ENCODE assay signal across 9 cellular contexts in the genomic region with DNA sequence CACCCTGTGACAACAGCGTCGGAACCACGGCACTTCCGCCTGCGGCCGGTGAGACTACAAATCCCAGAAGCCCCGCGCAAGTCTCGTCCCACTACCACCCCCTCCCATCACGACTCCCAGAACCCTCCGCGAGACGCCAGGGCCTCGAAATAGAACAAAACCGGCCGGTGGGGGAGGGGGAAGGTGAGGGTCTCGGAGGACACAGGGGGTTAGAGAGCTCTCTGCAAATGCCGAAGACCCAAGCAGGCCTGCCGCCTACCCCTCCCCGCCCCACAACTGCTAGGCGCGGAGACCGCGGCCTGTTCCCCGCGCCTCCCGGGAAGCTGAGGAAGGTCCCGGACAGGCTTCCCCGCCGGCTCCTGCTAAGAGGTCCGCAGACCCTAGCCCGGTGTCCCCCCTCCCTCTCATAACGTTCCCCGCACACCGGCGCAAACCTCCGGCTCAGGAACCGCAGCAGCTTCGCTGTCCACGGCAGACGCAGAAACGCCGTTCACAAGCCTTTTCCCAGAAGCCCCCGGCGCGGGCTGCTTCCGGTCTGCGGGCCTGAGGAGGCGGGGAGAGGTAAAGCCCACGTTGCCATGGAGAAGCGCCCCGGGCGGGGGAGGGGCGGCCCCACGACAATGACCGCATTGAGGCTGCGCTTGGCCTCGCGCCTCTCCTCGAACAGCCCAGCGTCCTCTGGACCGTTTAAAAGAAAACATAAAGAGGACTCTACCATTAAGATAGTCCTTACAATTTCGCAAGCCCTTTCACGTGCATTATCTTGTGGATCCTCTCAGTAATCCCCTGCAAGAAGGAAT.
DNase-seq lines count a peak whose midpoint lies in the region; ATAC-seq, FAIRE-seq and TF ChIP-seq lines count a peak whose summit lies in the region.
"Had no signal": no experiment of that assay in that cellular context is flagged by ENCODE, and none has a peak within 500 bp of the region (broad histone marks: within the 10 kb centered on the region; RNA-seq: fewer than 3 reads in every experiment).

A gene (minus strand): TSS at position 485 of the 800 bp plus-strand sequence. CDS start 3,770 bp downstream, outside the sequence.

- DNase-seq in AG09309 (ENCODE audit: low read depth) (peak; percentile 61), NCI-H446 (lab: John Stamatoyannopoulos, UW) (peak; percentile 83 to 95)
- DNase-seq in activated CD4-positive, CD25-positive, alpha-beta regulatory T cell treated with anti-CD3 and anti-CD28 coated beads, Interleukin-2, amount 50 U/mL, for 16 hours (ENCODE audit: low read depth, low spot score), result peak; percentile 83
- peak; percentile 83 to 86 for DNase-seq in central memory CD8-positive, alpha-beta T cell (ENCODE audit: low spot score in 2 of 2)
- peak; percentile 91 for DNase-seq in stimulated activated CD4-positive, alpha-beta T cell treated with anti-CD3 and anti-CD28 coated beads, Interleukin-12 subunit alpha, Interleukin-12 subunit beta, amount 100 ng/mL, for 4 hours

- ATAC-seq in GM19025 (IDR thresholded peaks at IDR 0.05; ENCODE audit: low read depth, unreplicated experiment) (peak; percentile 91), HG03342 (IDR thresholded peaks at IDR 0.05; ENCODE audit: unreplicated experiment) (peak; percentile 90)
- ATAC-seq in central memory CD8-positive, alpha-beta T cell (replicated peaks; ENCODE audit: extremely low read depth, poor library complexity, severe bottlenecking), result peak; percentile 90

- peak; percentile 36 for FAIRE-seq in islet of Langerhans (lab: Jason Lieb, UNC)
- FAIRE-seq: colon had no signal

- H3K4me1 Mint-ChIP-seq in central memory CD8-positive, alpha-beta T cell, result peaks cover 37% of the 10 kb centered on the region

- TF ChIP-seq CTCF in AG09309 (IDR thresholded peaks at IDR 0.05; ENCODE audit: control insufficient read depth, insufficient read depth, low read depth, low read length, missing control alignments), result no peak

- no peaks in the 10 kb centered on the region for H3K9me3 Mint-ChIP-seq in central memory CD8-positive, alpha-beta T cell

- H3K27me3 Mint-ChIP-seq in central memory CD8-positive, alpha-beta T cell, result no peaks in the 10 kb centered on the region

- H3K4me3 Mint-ChIP-seq in central memory CD8-positive, alpha-beta T cell, result peak within 1 kb of the TSS; percentile 97

- peaks cover 33% of the 10 kb centered on the region for H3K36me3 Mint-ChIP-seq in central memory CD8-positive, alpha-beta T cell (ENCODE audit: insufficient read depth)

- peak within 1 kb of the TSS; percentile 96 for H3K27ac Mint-ChIP-seq in central memory CD8-positive, alpha-beta T cell (ENCODE audit: low read depth)

- peak within 1 kb of the TSS; percentile 92 for H3K4me3 ChIP-seq in AG09309 (ENCODE audit: control insufficient read depth, low read depth, low read length)

Comparison
In these comparisons a context has a peak if more than half of its experiments do, and no peak if none do; other contexts are left out.
1. Peak in every context shown above with its lines: DNase-seq, ATAC-seq and H3K4me3 ChIP-seq.